In genomic region chr3:59496250-59496649, GRCh38 we compare ENCODE assay signal across 27 cellular contexts.
"Had no signal": no experiment of that assay in that cellular context is flagged by ENCODE, and none has a peak within 500 bp of the region (broad histone marks: within the 10 kb centered on the region; RNA-seq: fewer than 3 reads in every experiment).

No MANE protein-coding gene starts in this region.

- H3K36me3 ChIP-seq: neutrophil, ovary, right lobe of liver, sigmoid colon, stomach, thoracic aorta, thyroid gland, tibial nerve, upper lobe of left lung, vagina had no signal

- H3K9ac ChIP-seq: parathyroid adenoma had no signal

- H3K4me3 ChIP-seq: ovary, psoas muscle, right lobe of liver, sigmoid colon, stomach, thoracic aorta, thyroid gland, tibial nerve, upper lobe of left lung, vagina had no signal

- H3K9me3 ChIP-seq: neutrophil, ovary, psoas muscle, right lobe of liver, sigmoid colon, stomach, thoracic aorta, thyroid gland, tibial nerve, upper lobe of left lung, vagina had no signal

- DNase-seq: nephron progenitor cell; nucleus accumbens; ovary; posterior cingulate gyrus; psoas muscle; right cardiac atrium; right lobe of liver; sigmoid colon; small intestine; stimulated activated CD4-positive, alpha-beta T cell treated with anti-CD3 and anti-CD28 coated beads, Interleukin-15, amount 100 ng/mL, for 24 hours; stimulated activated CD4-positive, alpha-beta T cell treated with anti-CD3 and anti-CD28 coated beads, Interleukin-2, amount 100 ng/mL, for 24 hours; stimulated activated CD4-positive, alpha-beta T cell treated with anti-CD3 and anti-CD28 coated beads, Interleukin-2, amount 100 ng/mL, for 48 hours; stimulated activated CD4-positive, alpha-beta T cell treated with anti-CD3 and anti-CD28 coated beads, Interleukin-4, amount 100 ng/mL, for 24 hours; stimulated activated naive B cell treated with anti-CD40 and anti-IgM and Interleukin-4, amounts not matched to agents 10 μg/mL and 1 μg/mL and 100 μg/mL, for 72 hours; stimulated activated naive CD4-positive, alpha-beta T cell treated with Interleukin-2 at 50 U/mL for 16 hours; stomach; thyroid gland; trophoblast cell; upper lobe of left lung had no signal

- FAIRE-seq: small intestine, urothelium cell line had no signal

- H2AFZ ChIP-seq: parathyroid adenoma had no signal

- H3K27ac ChIP-seq: neutrophil, ovary, parathyroid adenoma, psoas muscle, right lobe of liver, sigmoid colon, stomach, thoracic aorta, thyroid gland, tibial nerve, upper lobe of left lung, vagina had no signal

- ATAC-seq: natural killer cell treated with Interleukin-12 subunit alpha and Interleukin-12 subunit beta and Interleukin-15 and Interleukin-18, amount 100 ng/mL, for 72 hours; psoas muscle; right cardiac atrium; right lobe of liver; stimulated activated effector memory CD8-positive, alpha-beta T cell treated with anti-CD3 and anti-CD28 coated beads, Interleukin-12 subunit alpha, Interleukin-12 subunit beta, amount 100 ng/mL, for 72 hours; stimulated activated naive B cell treated with anti-CD40 and anti-IgM and Interleukin-4, amounts not matched to agents 10 μg/mL and 1 μg/mL and 100 μg/mL, for 72 hours had no signal

- H3K79me2 ChIP-seq: parathyroid adenoma had no signal

- H3K27me3 ChIP-seq: neutrophil, ovary, right lobe of liver, sigmoid colon, stomach, thyroid gland, tibial nerve, upper lobe of left lung, vagina had no signal

- H3K4me1 ChIP-seq: parathyroid adenoma, psoas muscle, right lobe of liver, sigmoid colon, stomach, thyroid gland, tibial nerve, upper lobe of left lung, vagina had no signal
